In genomic region chr1:85148524-85149250, GRCh38 we compare ENCODE assay signal across 9 cellular contexts. TPM values are rescaled to one million over a fixed set of nuclear protein-coding genes. Genes with fewer than 3 reads are reported as not detected.
DNase-seq lines count a peak whose midpoint lies in the region; ATAC-seq, FAIRE-seq and TF ChIP-seq lines count a peak whose summit lies in the region.
"Had no signal": no experiment of that assay in that cellular context is flagged by ENCODE, and none has a peak within 500 bp of the region (broad histone marks: within the 10 kb centered on the region; RNA-seq: fewer than 3 reads in every experiment).

No MANE protein-coding gene starts in this region.

- intact Hi-C loops in colonic mucosa (cut with DNase I): no loop called here

- no peaks in the 10 kb centered on the region for H3K27me3 ChIP-seq in colonic mucosa
- H3K27me3 ChIP-seq in small intestine (ENCODE audit: control insufficient read depth in 2 of 2, insufficient read depth in 2 of 2, low read length in 2 of 2): no peaks in the 10 kb centered on the region

- H3K4me3 ChIP-seq in cardiac fibroblast (replicated peaks in 1 of 2; ENCODE audit: low read depth in 2 of 2, low read length in 2 of 2) (no peak overlapping the region), colonic mucosa (no peak overlapping the region), small intestine (ENCODE audit: low read depth in 1 of 2, low read length in 2 of 2) (no peak overlapping the region)

- no peak overlapping the region for H3K27ac ChIP-seq in caudate nucleus (ENCODE audit: low read depth, low read length)
- H3K27ac ChIP-seq in colonic mucosa: no peak overlapping the region
- no peak overlapping the region for H3K27ac ChIP-seq in small intestine (ENCODE audit: low read depth in 1 of 2, low read length in 1 of 2)
- H3K27ac ChIP-seq: epithelial cell of prostate had no signal

- H3K4me1 ChIP-seq in colonic mucosa (no peaks in the 10 kb centered on the region), small intestine (ENCODE audit: control insufficient read depth in 2 of 2, insufficient read depth in 1 of 2, low read depth in 1 of 2, low read length in 1 of 2) (no peaks in the 10 kb centered on the region)

- FAIRE-seq in small intestine (lab: Jason Lieb, UNC): no peak

- DNase-seq in GM04503 (ENCODE audit: low read depth) (peak; percentile 42), cardiac fibroblast (ENCODE audit: low read depth in 2 of 2) (peak; percentile 10 to 20), hepatic stellate cell (ENCODE audit: low spot score) (no peak), caudate nucleus (lab: John Stamatoyannopoulos, UW) (no peak), colonic mucosa (no peak), small intestine (no peak)

- H3K36me3 ChIP-seq in colonic mucosa: no peaks in the 10 kb centered on the region
- H3K36me3 ChIP-seq in small intestine (ENCODE audit: control insufficient read depth in 2 of 2, insufficient read depth in 2 of 2, low read length in 2 of 2): no peaks in the 10 kb centered on the region

- TF ChIP-seq CTCF in cardiac fibroblast (IDR thresholded peaks at IDR 0.05; ENCODE audit: low read depth, low read length) (no peak), colonic mucosa (IDR thresholded peaks at IDR 0.05) (no peak)

- no peak overlapping the region for H3K9ac ChIP-seq in colonic mucosa (ENCODE audit: low read depth in 2 of 2, low read length in 2 of 2)

- ATAC-seq in GM19463 (IDR thresholded peaks at IDR 0.05; ENCODE audit: unreplicated experiment): peak; percentile 95
- peak; percentile 75 for ATAC-seq in HG03280 (IDR thresholded peaks at IDR 0.05; ENCODE audit: unreplicated experiment)

- no peaks in the 10 kb centered on the region for H3K9me3 ChIP-seq in colonic mucosa
- H3K9me3 ChIP-seq in small intestine (ENCODE audit: control insufficient read depth, low read depth): no peaks in the 10 kb centered on the region

RNA-seq across cellular contexts. Expression of gene SYDE2, which starts 52.1 kb away (rescaled TPM):
- 10 to 100 TPM in 1 of 2 donors, 1 to 10 TPM in 1; 6.5 to 14.6 TPM for total RNA-seq in colonic mucosa
- 1 to 10 TPM; 1.4 to 2.2 (median 1.5) TPM for polyA plus RNA-seq in small intestine

Comparison
In these comparisons a context has a peak if more than half of its experiments do, and no peak if none do; other contexts are left out.
1. DNase-seq: peak in GM04503 (single experiment) and cardiac fibroblast (2 of 2); none in hepatic stellate cell (single experiment), caudate nucleus (0 of 61), colonic mucosa (single experiment) and small intestine (single experiment).